Comparison of ENCODE assay signal across 30 cellular contexts in genomic region chr18:44894011-44894410, GRCh38.
DNase-seq lines count a peak whose midpoint lies in the region; ATAC-seq, FAIRE-seq and TF ChIP-seq lines count a peak whose summit lies in the region.
"Had no signal": no experiment of that assay in that cellular context is flagged by ENCODE, and none has a peak within 500 bp of the region (broad histone marks: within the 10 kb centered on the region; RNA-seq: fewer than 3 reads in every experiment).

No MANE protein-coding gene starts in this region.

- in situ Hi-C loops in astrocyte of the spinal cord (cut with HindIII; ENCODE audit: low sequenced_read_pairs): no loop called here

- FAIRE-seq in GM12891 (lab: Jason Lieb, UNC): peak; percentile 43
- FAIRE-seq: A204.1, GM12892, TTC549 had no signal

- no peak for ATAC-seq in activated CD4-positive, alpha-beta T cell treated with anti-CD3 and anti-CD28 coated beads for 36 hours
- ATAC-seq in natural killer cell: no peak
- ATAC-seq in HG03159 (IDR thresholded peaks at IDR 0.05; ENCODE audit: unreplicated experiment): no peak
- ATAC-seq: T-cell had no signal

- H3K27me3 Mint-ChIP-seq in activated CD4-positive, alpha-beta T cell treated with anti-CD3 and anti-CD28 coated beads for 36 hours: peaks cover 2% of the 10 kb centered on the region
- no peaks in the 10 kb centered on the region for H3K27me3 Mint-ChIP-seq in natural killer cell (ENCODE audit: low read depth in 2 of 2)
- H3K27me3 Mint-ChIP-seq: CD4-positive, alpha-beta memory T cell had no signal

- no peak for TF ChIP-seq POLR2A in GM12891 (IDR thresholded peaks at IDR 0.05; ENCODE audit: low read depth, low read length)

- TF ChIP-seq CTCF in astrocyte of the spinal cord (IDR thresholded peaks at IDR 0.05; ENCODE audit: low read depth, low read length): no peak
- TF ChIP-seq CTCF in natural killer cell (IDR thresholded peaks at IDR 0.05): no peak

- peak overlapping the region; percentile 70 for H3K27ac Mint-ChIP-seq in activated CD4-positive, alpha-beta T cell treated with anti-CD3 and anti-CD28 coated beads for 36 hours
- H3K27ac Mint-ChIP-seq in natural killer cell: peak overlapping the region; percentile 49 to 52
- H3K27ac Mint-ChIP-seq: neural progenitor cell, T-cell had no signal

- H3K4me3 ChIP-seq in astrocyte of the spinal cord (ENCODE audit: low read depth, low read length): no peak overlapping the region
- H3K4me3 ChIP-seq: breast epithelium, colonic mucosa, GM23248, neural progenitor cell, SJCRH30, testis, vagina had no signal

- peaks cover 11% of the 10 kb centered on the region for H3K36me3 Mint-ChIP-seq in activated CD4-positive, alpha-beta T cell treated with anti-CD3 and anti-CD28 coated beads for 36 hours (ENCODE audit: low read depth)
- H3K36me3 Mint-ChIP-seq in natural killer cell: no peaks in the 10 kb centered on the region
- H3K36me3 Mint-ChIP-seq: CD4-positive, alpha-beta memory T cell; T-cell had no signal

- POLR2A ChIA-PET in activated CD4-positive, alpha-beta T cell treated with anti-CD3 and anti-CD28 coated beads for 36 hours (lab: Charles Lee): no interaction called here

- no peak overlapping the region for H3K4me3 Mint-ChIP-seq in activated CD4-positive, alpha-beta T cell treated with anti-CD3 and anti-CD28 coated beads for 36 hours
- no peak overlapping the region for H3K4me3 Mint-ChIP-seq in natural killer cell
- H3K4me3 Mint-ChIP-seq: neural progenitor cell, T-cell had no signal

- peaks cover 16% of the 10 kb centered on the region for H3K9me3 Mint-ChIP-seq in activated CD4-positive, alpha-beta T cell treated with anti-CD3 and anti-CD28 coated beads for 36 hours (ENCODE audit: low read depth)
- H3K9me3 Mint-ChIP-seq in natural killer cell: peaks cover 2 to 4% of the 10 kb centered on the region in 2 donors

- peaks cover 54% of the 10 kb centered on the region for H3K4me1 Mint-ChIP-seq in activated CD4-positive, alpha-beta T cell treated with anti-CD3 and anti-CD28 coated beads for 36 hours
- H3K4me1 Mint-ChIP-seq in natural killer cell: peaks cover 29 to 36% of the 10 kb centered on the region in 2 donors

- intact Hi-C loops in activated CD4-positive, alpha-beta T cell treated with anti-CD3 and anti-CD28 coated beads for 36 hours (cut with DNase I, micrococcal nuclease): loop anchor here (2.0 to 5.0 kb wide), 3 partner anchors 97 to 303 kb away; no protein-coding TSS in a partner anchor
- intact Hi-C loops in natural killer cell (cut with micrococcal nuclease): no loop called here

- CTCF ChIA-PET in activated CD4-positive, alpha-beta T cell treated with anti-CD3 and anti-CD28 coated beads for 36 hours (lab: Charles Lee): no interaction called here

- DNase-seq in activated CD4-positive, alpha-beta T cell treated with anti-CD3 and anti-CD28 coated beads for 36 hours: no peak
- DNase-seq in activated CD4-positive, alpha-beta T cell treated with anti-CD3 and anti-CD28 coated beads for 4 hours: no peak
- DNase-seq in GM12891 (ENCODE audit: insufficient read length, low spot score) (no peak), astrocyte of the spinal cord (ENCODE audit: low read depth, low spot score) (peak; percentile 9), natural killer cell (no peak), NCI-H82 (lab: John Stamatoyannopoulos, UW) (no peak)
- no peak for DNase-seq in NK-92 treated with Interleukin-12 subunit alpha and Interleukin-12 subunit beta, amount 100 ng/mL, for 24 hours (lab: John Stamatoyannopoulos, UW)
- DNase-seq: activated gamma-delta T cell; AML-193; CD4-positive, alpha-beta memory T cell; colonic mucosa; effector CD8-positive, alpha-beta T cell; EL; GM23248; KG1; NCI-H1417; NCI-H2081 treated with DMSO at 0.1 percent for 48 hours; NCI-H226; right cardiac atrium; SJCRH30; stimulated activated naive CD4-positive, alpha-beta T cell; T-cell; testis had no signal

TF ChIP-seq in GM12891, 5 proteins besides CTCF, POLR2A, EP300 and RAD21:
- TF ChIP-seq POLR2AphosphoS5 (IDR thresholded peaks at IDR 0.05; ENCODE audit: low read depth, low read length) (no peak), SPI1 (IDR thresholded peaks at IDR 0.05; ENCODE audit: low read depth, low read length) (0 out of 2 replicates have a peak, but pooled peaks have one; percentile 12)
